ENCODE assay signal across 18 cellular contexts in the genomic region with DNA sequence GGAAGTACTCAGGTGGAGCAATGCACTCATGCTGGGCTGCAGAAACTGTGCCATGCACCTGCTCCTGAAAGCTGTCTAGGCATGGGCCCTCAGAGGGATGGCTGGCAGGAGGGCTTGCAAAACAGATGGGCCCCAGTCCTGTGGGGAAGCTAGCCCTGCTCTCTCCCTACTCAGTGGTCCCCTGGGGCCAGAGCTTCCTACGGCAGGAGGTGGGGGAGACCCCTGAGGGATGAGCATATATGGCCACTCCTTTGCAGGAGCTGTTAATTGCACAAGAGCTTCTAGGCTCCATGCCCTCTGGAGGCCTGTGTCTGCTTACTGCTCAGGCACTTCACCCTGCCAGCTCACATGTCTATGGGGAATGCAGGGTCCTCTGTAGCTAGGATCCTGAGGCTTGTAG.
DNase-seq lines count a peak whose midpoint lies in the region; ATAC-seq, FAIRE-seq and TF ChIP-seq lines count a peak whose summit lies in the region.
"Had no signal": no experiment of that assay in that cellular context is flagged by ENCODE, and none has a peak within 500 bp of the region (broad histone marks: within the 10 kb centered on the region; RNA-seq: fewer than 3 reads in every experiment).

No MANE protein-coding gene starts in this region.

- H3K27me3 ChIP-seq in spleen (replicated peaks in 1 of 7), result no peaks in the 10 kb centered on the region

- H3K27ac ChIP-seq in kidney (ENCODE audit: low read depth in 2 of 2, low read length in 2 of 2) (no peak overlapping the region), spleen (no peak overlapping the region)

- no peak for FAIRE-seq in kidney (lab: Jason Lieb, UNC)
- FAIRE-seq: A204.1, D721Med, G401.6, GM12891 had no signal

- TF ChIP-seq POLR2A in spleen (IDR thresholded peaks at IDR 0.05), result no peak

- H3K4me3 ChIP-seq in kidney (ENCODE audit: low read length in 2 of 2) (no peak overlapping the region), spleen (no peak overlapping the region)

- H3K4me1 ChIP-seq in kidney (ENCODE audit: control insufficient read depth in 1 of 2, insufficient read depth in 1 of 2, low read depth in 1 of 2, low read length in 2 of 2) (no peaks in the 10 kb centered on the region), spleen (no peaks in the 10 kb centered on the region)

- 50 to 82% (median 74%) methylated on average over 1 of the region's 1 CpG; no CpG with 5 or more reads in 1 of the 5 donors for WGBS in spleen, 5 donors

- peak; percentile 43 for DNase-seq in D341Med (ENCODE audit: low spot score)
- peak; percentile 24 for DNase-seq in NCI-H69 (lab: John Stamatoyannopoulos, UW)
- DNase-seq in kidney, result peak; percentile 35
- DNase-seq in spleen, result peak; percentile 60
- no peak for DNase-seq in activated CD4-positive, CD25-positive, alpha-beta regulatory T cell (lab: John Stamatoyannopoulos, UW)
- DNase-seq in foreskin melanocyte, result no peak
- DNase-seq: C1 segment of cervical spinal cord; CD4-positive, alpha-beta memory T cell; DMS153; DMS79 treated with DMSO at 0.1 percent for 48 hours; EL; GOT3; H9 had no signal

- no peak overlapping the region for H3K9ac ChIP-seq in kidney (ENCODE audit: low read length in 2 of 2)

- no peaks in the 10 kb centered on the region for H3K36me3 ChIP-seq in kidney (ENCODE audit: control insufficient read depth in 1 of 2, insufficient read depth in 2 of 2, low read length in 2 of 2)
- no peaks in the 10 kb centered on the region for H3K36me3 ChIP-seq in spleen

- intact Hi-C loops in kidney (cut with DNase I) (no loop called here), spleen (cut with DNase I; ENCODE audit: low total_unique reads) (no loop called here)

- TF ChIP-seq CTCF in kidney (IDR thresholded peaks at IDR 0.05; ENCODE audit: borderline replicate concordance, extremely low read depth, insufficient read depth), result no peak
- TF ChIP-seq CTCF in spleen (IDR thresholded peaks at IDR 0.05 in 8 of 11, conservative IDR thresholded peaks at IDR 0.05 in 3 of 11), result no peak

- ATAC-seq in GM19397 (IDR thresholded peaks at IDR 0.05; ENCODE audit: unreplicated experiment), result no peak

- H3K9me3 ChIP-seq in kidney (ENCODE audit: control insufficient read depth in 1 of 2, low read length in 2 of 2) (peaks cover 2 to 6% of the 10 kb centered on the region in 2 donors), spleen (peaks cover 0 to 46% (median 22%) of the 10 kb centered on the region in 8 donors)

Comparison
In these comparisons a context has a peak if more than half of its experiments do, and no peak if none do; other contexts are left out.
1. DNase-seq: peak in D341Med (single experiment), NCI-H69 (single experiment), kidney (single experiment) and spleen (single experiment); none in activated CD4-positive, CD25-positive, alpha-beta regulatory T cell (0 of 4) and foreskin melanocyte (single experiment).